Comparison of ENCODE assay signal across 25 cellular contexts in the genomic region with DNA sequence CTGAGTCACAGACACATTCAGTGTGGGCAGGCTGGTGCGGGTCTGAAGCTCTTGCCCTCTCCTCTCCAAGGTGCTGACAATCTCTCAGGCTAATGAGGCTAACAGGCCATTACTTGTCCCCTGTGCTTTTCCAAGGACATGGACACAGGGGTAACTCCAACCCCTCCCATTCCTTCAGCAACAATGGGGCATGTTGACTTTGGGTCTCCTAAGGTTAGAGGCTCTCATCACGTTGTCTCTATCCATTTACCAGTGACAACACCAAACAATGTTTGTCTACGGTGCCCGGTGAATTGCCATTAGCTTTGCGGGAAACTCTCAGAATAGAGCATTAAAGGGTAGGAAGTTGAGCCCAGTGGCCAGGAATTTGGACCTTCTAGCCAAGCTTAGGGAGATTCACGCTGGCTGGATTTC.
"Had no signal": no experiment of that assay in that cellular context is flagged by ENCODE, and none has a peak within 500 bp of the region (broad histone marks: within the 10 kb centered on the region; RNA-seq: fewer than 3 reads in every experiment).

No MANE protein-coding gene starts in this region.

- H3K36me3 Mint-ChIP-seq: activated naive CD4-positive, alpha-beta T cell treated with anti-CD3 and anti-CD28 coated beads, Interleukin-2, amount 50 U/mL, for 24 hours; brain; natural killer cell treated with Interleukin-12 subunit alpha and Interleukin-12 subunit beta and Interleukin-15 and Interleukin-18, amount 100 ng/mL, for 72 hours; stimulated activated effector memory CD8-positive, alpha-beta T cell treated with anti-CD3 and anti-CD28 coated beads, Interleukin-12 subunit alpha, Interleukin-12 subunit beta, amount 100 ng/mL, for 72 hours had no signal

- H3K9me3 ChIP-seq: esophagus squamous epithelium, gastrocnemius medialis, pancreas, tibial artery had no signal

- H3K27me3 ChIP-seq: esophagus squamous epithelium, gastrocnemius medialis, pancreas, tibial artery had no signal

- H3K4me1 ChIP-seq: esophagus squamous epithelium, gastrocnemius medialis, pancreas, tibial artery had no signal

- H3K27ac Mint-ChIP-seq: activated CD4-positive, alpha-beta memory T cell treated with anti-CD3 and anti-CD28 coated beads, Interleukin-2, amount 10 ng/mL, durations not matched to agents 7 days and 5 days; activated CD4-positive, alpha-beta T cell treated with anti-CD3 and anti-CD28 coated beads, Interleukin-2, amount 10 ng/mL, durations not matched to agents 24 days and 14 days; activated naive CD4-positive, alpha-beta T cell treated with anti-CD3 and anti-CD28 coated beads, Interleukin-2, amount 50 U/mL, for 24 hours; activated T-helper 1 cell treated with anti-CD3 and anti-CD28 coated beads, Interleukin-12 subunit alpha, Interleukin-12 subunit beta, Interleukin-2, Interleukin-4 antibody, amounts not matched to agents 30 ng/mL and 10 ng/mL and 1 ng/mL, durations not matched to agents 14 hours and 24 hours and 36 hours; brain; dendritic cell treated with granulocyte-macrophage colony-stimulating factor and Interleukin-4, amounts not matched to agents 40 ng/mL and 50 ng/mL, for 4 days; natural killer cell treated with Interleukin-12 subunit alpha and Interleukin-12 subunit beta and Interleukin-15 and Interleukin-18, amount 100 ng/mL, for 72 hours; stimulated activated effector memory CD8-positive, alpha-beta T cell treated with anti-CD3 and anti-CD28 coated beads, Interleukin-12 subunit alpha, Interleukin-12 subunit beta, amount 100 ng/mL, for 72 hours; stimulated activated naive CD8-positive, alpha-beta T cell treated with anti-CD3 and anti-CD28 coated beads, Interleukin-15, amount 100 ng/mL, for 72 hours had no signal

- H3K4me3 ChIP-seq: esophagus squamous epithelium, gastrocnemius medialis, pancreas, skin epidermis, tibial artery had no signal

- H3K9me3 Mint-ChIP-seq: activated CD4-positive, alpha-beta memory T cell treated with anti-CD3 and anti-CD28 coated beads, Interleukin-2, amount 10 ng/mL, durations not matched to agents 7 days and 5 days; activated CD4-positive, alpha-beta T cell treated with anti-CD3 and anti-CD28 coated beads, Interleukin-2, amount 10 ng/mL, durations not matched to agents 24 days and 14 days; activated naive CD4-positive, alpha-beta T cell treated with anti-CD3 and anti-CD28 coated beads, Interleukin-2, amount 50 U/mL, for 24 hours; activated T-helper 1 cell treated with anti-CD3 and anti-CD28 coated beads, Interleukin-12 subunit alpha, Interleukin-12 subunit beta, Interleukin-2, Interleukin-4 antibody, amounts not matched to agents 30 ng/mL and 10 ng/mL and 1 ng/mL, durations not matched to agents 14 hours and 24 hours and 36 hours; dendritic cell treated with granulocyte-macrophage colony-stimulating factor and Interleukin-4, amounts not matched to agents 40 ng/mL and 50 ng/mL, for 4 days; natural killer cell treated with Interleukin-12 subunit alpha and Interleukin-12 subunit beta and Interleukin-15 and Interleukin-18, amount 100 ng/mL, for 72 hours; stimulated activated effector memory CD8-positive, alpha-beta T cell treated with anti-CD3 and anti-CD28 coated beads, Interleukin-12 subunit alpha, Interleukin-12 subunit beta, amount 100 ng/mL, for 72 hours; stimulated activated naive CD8-positive, alpha-beta T cell treated with anti-CD3 and anti-CD28 coated beads, Interleukin-15, amount 100 ng/mL, for 72 hours had no signal

- DNase-seq: activated CD4-positive, alpha-beta memory T cell treated with anti-CD3 and anti-CD28 coated beads, Interleukin-2, amount 10 ng/mL, durations not matched to agents 7 days and 5 days; activated CD4-positive, alpha-beta T cell treated with anti-CD3 and anti-CD28 coated beads, Interleukin-2, amount 10 ng/mL, durations not matched to agents 24 days and 14 days; activated gamma-delta T cell treated with Interleukin-2 at 50 U/mL for 16 hours; aorta; effector CD8-positive, alpha-beta T cell; esophagus squamous epithelium; gastrocnemius medialis; hippocampal formation; left ventricle myocardium superior; mammary epithelial cell; pancreas; right cardiac atrium; stimulated activated CD4-positive, alpha-beta T cell treated with anti-CD3 and anti-CD28 coated beads, Interleukin-2, amount 100 ng/mL, for 24 hours; stimulated activated naive CD8-positive, alpha-beta T cell treated with anti-CD3 and anti-CD28 coated beads, Interleukin-15, amount 100 ng/mL, for 72 hours; T-helper 2 cell; tibial artery had no signal

- H3K27me3 Mint-ChIP-seq: activated CD4-positive, alpha-beta memory T cell treated with anti-CD3 and anti-CD28 coated beads, Interleukin-2, amount 10 ng/mL, durations not matched to agents 7 days and 5 days; activated CD4-positive, alpha-beta T cell treated with anti-CD3 and anti-CD28 coated beads, Interleukin-2, amount 10 ng/mL, durations not matched to agents 24 days and 14 days; activated naive CD4-positive, alpha-beta T cell treated with anti-CD3 and anti-CD28 coated beads, Interleukin-2, amount 50 U/mL, for 24 hours; brain; dendritic cell treated with granulocyte-macrophage colony-stimulating factor and Interleukin-4, amounts not matched to agents 40 ng/mL and 50 ng/mL, for 4 days; natural killer cell treated with Interleukin-12 subunit alpha and Interleukin-12 subunit beta and Interleukin-15 and Interleukin-18, amount 100 ng/mL, for 72 hours; stimulated activated naive CD8-positive, alpha-beta T cell treated with anti-CD3 and anti-CD28 coated beads, Interleukin-15, amount 100 ng/mL, for 72 hours had no signal

- H3K4me1 Mint-ChIP-seq: activated CD4-positive, alpha-beta memory T cell treated with anti-CD3 and anti-CD28 coated beads, Interleukin-2, amount 10 ng/mL, durations not matched to agents 7 days and 5 days; activated CD4-positive, alpha-beta T cell treated with anti-CD3 and anti-CD28 coated beads, Interleukin-2, amount 10 ng/mL, durations not matched to agents 24 days and 14 days; activated naive CD4-positive, alpha-beta T cell treated with anti-CD3 and anti-CD28 coated beads, Interleukin-2, amount 50 U/mL, for 24 hours; stimulated activated effector memory CD8-positive, alpha-beta T cell treated with anti-CD3 and anti-CD28 coated beads, Interleukin-12 subunit alpha, Interleukin-12 subunit beta, amount 100 ng/mL, for 72 hours; stimulated activated naive CD8-positive, alpha-beta T cell treated with anti-CD3 and anti-CD28 coated beads, Interleukin-15, amount 100 ng/mL, for 72 hours had no signal

- ATAC-seq: activated CD4-positive, CD25-positive, alpha-beta regulatory T cell treated with anti-CD3 and anti-CD28 coated beads, Interleukin-2, amount 50 U/mL, for 24 hours; gastrocnemius medialis; left ventricle myocardium superior; pancreas; right cardiac atrium; stimulated activated effector memory CD8-positive, alpha-beta T cell treated with anti-CD3 and anti-CD28 coated beads, Interleukin-12 subunit alpha, Interleukin-12 subunit beta, amount 100 ng/mL, for 72 hours; stimulated activated naive CD8-positive, alpha-beta T cell treated with anti-CD3 and anti-CD28 coated beads, Interleukin-15, amount 100 ng/mL, for 72 hours had no signal

- H3K4me3 Mint-ChIP-seq: activated CD4-positive, alpha-beta memory T cell treated with anti-CD3 and anti-CD28 coated beads, Interleukin-2, amount 10 ng/mL, durations not matched to agents 7 days and 5 days; activated CD4-positive, alpha-beta T cell treated with anti-CD3 and anti-CD28 coated beads, Interleukin-2, amount 10 ng/mL, durations not matched to agents 24 days and 14 days; activated naive CD4-positive, alpha-beta T cell treated with anti-CD3 and anti-CD28 coated beads, Interleukin-2, amount 50 U/mL, for 24 hours; activated T-helper 1 cell treated with anti-CD3 and anti-CD28 coated beads, Interleukin-12 subunit alpha, Interleukin-12 subunit beta, Interleukin-2, Interleukin-4 antibody, amounts not matched to agents 30 ng/mL and 10 ng/mL and 1 ng/mL, durations not matched to agents 14 hours and 24 hours and 36 hours; brain; dendritic cell treated with granulocyte-macrophage colony-stimulating factor and Interleukin-4, amounts not matched to agents 40 ng/mL and 50 ng/mL, for 4 days; natural killer cell treated with Interleukin-12 subunit alpha and Interleukin-12 subunit beta and Interleukin-15 and Interleukin-18, amount 100 ng/mL, for 72 hours; stimulated activated effector memory CD8-positive, alpha-beta T cell treated with anti-CD3 and anti-CD28 coated beads, Interleukin-12 subunit alpha, Interleukin-12 subunit beta, amount 100 ng/mL, for 72 hours; stimulated activated naive CD8-positive, alpha-beta T cell treated with anti-CD3 and anti-CD28 coated beads, Interleukin-15, amount 100 ng/mL, for 72 hours had no signal

- H3K27ac ChIP-seq: esophagus squamous epithelium, gastrocnemius medialis, pancreas, skin epidermis, tibial artery, VCaP had no signal

- H3K36me3 ChIP-seq: esophagus squamous epithelium, gastrocnemius medialis, pancreas, tibial artery had no signal
